1 cellular context compared by ENCODE assay signal in genomic region chr22:21001601-21002325, GRCh38.
TF ChIP-seq lines count a peak whose summit lies in the region.

Gene THAP7 (minus strand): TSS chr22:21002118. CDS start chr22:21001911, 207 bp downstream.

TF ChIP-seq in HepG2, 621 proteins besides CTCF, POLR2A, EP300 and RAD21 (continued from another document and continues in another):
- TF ChIP-seq, protein P1, sequence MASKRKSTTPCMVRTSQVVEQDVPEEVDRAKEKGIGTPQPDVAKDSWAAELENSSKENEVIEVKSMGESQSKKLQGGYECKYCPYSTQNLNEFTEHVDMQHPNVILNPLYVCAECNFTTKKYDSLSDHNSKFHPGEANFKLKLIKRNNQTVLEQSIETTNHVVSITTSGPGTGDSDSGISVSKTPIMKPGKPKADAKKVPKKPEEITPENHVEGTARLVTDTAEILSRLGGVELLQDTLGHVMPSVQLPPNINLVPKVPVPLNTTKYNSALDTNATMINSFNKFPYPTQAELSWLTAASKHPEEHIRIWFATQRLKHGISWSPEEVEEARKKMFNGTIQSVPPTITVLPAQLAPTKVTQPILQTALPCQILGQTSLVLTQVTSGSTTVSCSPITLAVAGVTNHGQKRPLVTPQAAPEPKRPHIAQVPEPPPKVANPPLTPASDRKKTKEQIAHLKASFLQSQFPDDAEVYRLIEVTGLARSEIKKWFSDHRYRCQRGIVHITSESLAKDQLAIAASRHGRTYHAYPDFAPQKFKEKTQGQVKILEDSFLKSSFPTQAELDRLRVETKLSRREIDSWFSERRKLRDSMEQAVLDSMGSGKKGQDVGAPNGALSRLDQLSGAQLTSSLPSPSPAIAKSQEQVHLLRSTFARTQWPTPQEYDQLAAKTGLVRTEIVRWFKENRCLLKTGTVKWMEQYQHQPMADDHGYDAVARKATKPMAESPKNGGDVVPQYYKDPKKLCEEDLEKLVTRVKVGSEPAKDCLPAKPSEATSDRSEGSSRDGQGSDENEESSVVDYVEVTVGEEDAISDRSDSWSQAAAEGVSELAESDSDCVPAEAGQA (IDR thresholded peaks at IDR 0.05; ENCODE audit: low read depth) = peak; percentile 49; the same call in 1 of the 2 replicates
- TF ChIP-seq, protein P1 (CRISPR knock-in tag; IDR thresholded peaks at IDR 0.05; ENCODE audit: borderline replicate concordance) = no peak; the same call in 1 of the 2 replicates
- peak; percentile 14 for TF ChIP-seq ZEB1 (IDR thresholded peaks at IDR 0.05; ENCODE audit: insufficient replicate concordance, low read depth)
- no peak for TF ChIP-seq ARID2 (CRISPR knock-in tag; IDR thresholded peaks at IDR 0.05; ENCODE audit: borderline replicate concordance)
- TF ChIP-seq, protein P2, sequence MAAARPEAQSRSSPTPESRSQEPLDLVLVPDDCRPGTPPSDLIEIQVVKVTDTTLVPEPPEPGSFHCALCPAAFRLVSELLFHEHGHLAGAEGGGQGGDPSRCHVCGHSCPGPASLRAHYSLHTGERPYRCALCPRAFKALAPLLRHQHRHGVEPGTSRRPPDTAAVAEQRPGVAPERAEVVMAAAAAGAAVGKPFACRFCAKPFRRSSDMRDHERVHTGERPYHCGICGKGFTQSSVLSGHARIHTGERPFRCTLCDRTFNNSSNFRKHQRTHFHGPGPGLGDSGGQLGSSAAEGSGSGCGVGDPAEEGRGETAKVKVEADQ (CRISPR knock-in tag; IDR thresholded peaks at IDR 0.05; ENCODE audit: borderline replicate concordance) = peak; percentile 60; the same call in 1 of the 2 replicates
- TF ChIP-seq, protein P3, sequence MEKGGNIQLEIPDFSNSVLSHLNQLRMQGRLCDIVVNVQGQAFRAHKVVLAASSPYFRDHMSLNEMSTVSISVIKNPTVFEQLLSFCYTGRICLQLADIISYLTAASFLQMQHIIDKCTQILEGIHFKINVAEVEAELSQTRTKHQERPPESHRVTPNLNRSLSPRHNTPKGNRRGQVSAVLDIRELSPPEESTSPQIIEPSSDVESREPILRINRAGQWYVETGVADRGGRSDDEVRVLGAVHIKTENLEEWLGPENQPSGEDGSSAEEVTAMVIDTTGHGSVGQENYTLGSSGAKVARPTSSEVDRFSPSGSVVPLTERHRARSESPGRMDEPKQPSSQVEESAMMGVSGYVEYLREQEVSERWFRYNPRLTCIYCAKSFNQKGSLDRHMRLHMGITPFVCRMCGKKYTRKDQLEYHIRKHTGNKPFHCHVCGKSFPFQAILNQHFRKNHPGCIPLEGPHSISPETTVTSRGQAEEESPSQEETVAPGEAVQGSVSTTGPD (CRISPR knock-in tag; IDR thresholded peaks at IDR 0.05) = no peak
- peak; percentile 77 for TF ChIP-seq SP4 (CRISPR knock-in tag; IDR thresholded peaks at IDR 0.05)
- peak; percentile 49 for TF ChIP-seq GATAD2A (CRISPR knock-in tag; IDR thresholded peaks at IDR 0.05)
- TF ChIP-seq ZBTB21 (CRISPR knock-in tag; IDR thresholded peaks at IDR 0.05) = no peak
- TF ChIP-seq HOXA7 (CRISPR knock-in tag; IDR thresholded peaks at IDR 0.05) = no peak
- peak; percentile 49 for TF ChIP-seq RBM39 (IDR thresholded peaks at IDR 0.05; ENCODE audit: low read depth, low read length, poor library complexity, severe bottlenecking)
- TF ChIP-seq ZNF768 (CRISPR knock-in tag; IDR thresholded peaks at IDR 0.05) = peak; percentile 46
- TF ChIP-seq DNMT1 (CRISPR knock-in tag; IDR thresholded peaks at IDR 0.05) = no peak
- TF ChIP-seq, protein P4, sequence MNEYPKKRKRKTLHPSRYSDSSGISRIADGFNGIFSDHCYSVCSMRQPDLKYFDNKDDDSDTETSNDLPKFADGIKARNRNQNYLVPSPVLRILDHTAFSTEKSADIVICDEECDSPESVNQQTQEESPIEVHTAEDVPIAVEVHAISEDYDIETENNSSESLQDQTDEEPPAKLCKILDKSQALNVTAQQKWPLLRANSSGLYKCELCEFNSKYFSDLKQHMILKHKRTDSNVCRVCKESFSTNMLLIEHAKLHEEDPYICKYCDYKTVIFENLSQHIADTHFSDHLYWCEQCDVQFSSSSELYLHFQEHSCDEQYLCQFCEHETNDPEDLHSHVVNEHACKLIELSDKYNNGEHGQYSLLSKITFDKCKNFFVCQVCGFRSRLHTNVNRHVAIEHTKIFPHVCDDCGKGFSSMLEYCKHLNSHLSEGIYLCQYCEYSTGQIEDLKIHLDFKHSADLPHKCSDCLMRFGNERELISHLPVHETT (CRISPR knock-in tag; conservative IDR thresholded peaks at IDR 0.05) = no peak
- 0 out of 2 replicates have a peak, but pooled peaks have one; percentile 44 for TF ChIP-seq ZNF235 (CRISPR knock-in tag; IDR thresholded peaks at IDR 0.05; ENCODE audit: borderline replicate concordance)
- peak; percentile 78; the same call in 1 of the 2 replicates for TF ChIP-seq ZFYVE20 (CRISPR knock-in tag; IDR thresholded peaks at IDR 0.05; ENCODE audit: borderline replicate concordance, low read depth)
- peak; percentile 75; the same call in 1 of the 2 replicates for TF ChIP-seq ZNF431 (CRISPR knock-in tag; IDR thresholded peaks at IDR 0.05; ENCODE audit: borderline replicate concordance, low read depth)
- peak; percentile 15; the same call in 1 of the 2 replicates for TF ChIP-seq SRF (IDR thresholded peaks at IDR 0.05; ENCODE audit: low read depth, low read length)
- TF ChIP-seq RBFOX2 (IDR thresholded peaks at IDR 0.05; ENCODE audit: low read depth, low read length) = peak; percentile 95
- TF ChIP-seq ZNF619 (CRISPR knock-in tag; IDR thresholded peaks at IDR 0.05) = no peak
- TF ChIP-seq KLF11 (CRISPR knock-in tag; IDR thresholded peaks at IDR 0.05) = peak; percentile 94
- peak; percentile 68; the same call in 1 of the 2 replicates for TF ChIP-seq CAMTA2 (CRISPR knock-in tag; IDR thresholded peaks at IDR 0.05; ENCODE audit: borderline replicate concordance)
- TF ChIP-seq ZNF740 (CRISPR knock-in tag; IDR thresholded peaks at IDR 0.05) = no peak
- TF ChIP-seq, protein P5, sequence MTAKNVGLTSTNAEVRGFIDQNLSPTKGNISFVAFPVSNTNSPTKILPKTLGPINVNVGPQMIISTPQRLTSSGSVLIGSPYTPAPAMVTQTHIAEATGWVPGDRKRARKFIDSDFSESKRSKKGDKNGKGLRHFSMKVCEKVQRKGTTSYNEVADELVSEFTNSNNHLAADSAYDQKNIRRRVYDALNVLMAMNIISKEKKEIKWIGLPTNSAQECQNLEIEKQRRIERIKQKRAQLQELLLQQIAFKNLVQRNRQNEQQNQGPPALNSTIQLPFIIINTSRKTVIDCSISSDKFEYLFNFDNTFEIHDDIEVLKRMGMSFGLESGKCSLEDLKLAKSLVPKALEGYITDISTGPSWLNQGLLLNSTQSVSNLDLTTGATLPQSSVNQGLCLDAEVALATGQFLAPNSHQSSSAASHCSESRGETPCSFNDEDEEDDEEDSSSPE (CRISPR knock-in tag; IDR thresholded peaks at IDR 0.05) = peak; percentile 95
- TF ChIP-seq MAFG (CRISPR knock-in tag; IDR thresholded peaks at IDR 0.05) = 0 out of 2 replicates have a peak, but pooled peaks have one; percentile 6
- no peak for TF ChIP-seq NFIB (CRISPR knock-in tag; IDR thresholded peaks at IDR 0.05; ENCODE audit: borderline replicate concordance)
- 0 out of 2 replicates have a peak, but pooled peaks have one; percentile 52 for TF ChIP-seq DNMT3B (CRISPR knock-in tag; conservative IDR thresholded peaks at IDR 0.05)
- TF ChIP-seq FOXC1 (CRISPR knock-in tag; IDR thresholded peaks at IDR 0.05; ENCODE audit: borderline replicate concordance) = peak; percentile 97
- TF ChIP-seq, protein P6, sequence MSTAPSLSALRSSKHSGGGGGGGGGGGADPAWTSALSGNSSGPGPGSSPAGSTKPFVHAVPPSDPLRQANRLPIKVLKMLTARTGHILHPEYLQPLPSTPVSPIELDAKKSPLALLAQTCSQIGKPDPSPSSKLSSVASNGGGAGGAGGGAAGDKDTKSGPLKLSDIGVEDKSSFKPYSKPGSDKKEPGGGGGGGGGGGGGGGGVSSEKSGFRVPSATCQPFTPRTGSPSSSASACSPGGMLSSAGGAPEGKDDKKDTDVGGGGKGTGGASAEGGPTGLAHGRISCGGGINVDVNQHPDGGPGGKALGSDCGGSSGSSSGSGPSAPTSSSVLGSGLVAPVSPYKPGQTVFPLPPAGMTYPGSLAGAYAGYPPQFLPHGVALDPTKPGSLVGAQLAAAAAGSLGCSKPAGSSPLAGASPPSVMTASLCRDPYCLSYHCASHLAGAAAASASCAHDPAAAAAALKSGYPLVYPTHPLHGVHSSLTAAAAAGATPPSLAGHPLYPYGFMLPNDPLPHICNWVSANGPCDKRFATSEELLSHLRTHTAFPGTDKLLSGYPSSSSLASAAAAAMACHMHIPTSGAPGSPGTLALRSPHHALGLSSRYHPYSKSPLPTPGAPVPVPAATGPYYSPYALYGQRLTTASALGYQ (CRISPR knock-in tag; IDR thresholded peaks at IDR 0.05) = 0 out of 2 replicates have a peak, but pooled peaks have one; percentile 41
- no peak for TF ChIP-seq ZNF44 (CRISPR knock-in tag; IDR thresholded peaks at IDR 0.05)
- TF ChIP-seq THYN1 (CRISPR knock-in tag; IDR thresholded peaks at IDR 0.05; ENCODE audit: borderline replicate concordance, low read depth) = no peak
- TF ChIP-seq ZSCAN29 (CRISPR knock-in tag; conservative IDR thresholded peaks at IDR 0.05) = no peak; the same call in 1 of the 2 replicates
- no peak for TF ChIP-seq ZBTB7B (CRISPR knock-in tag; IDR thresholded peaks at IDR 0.05)
- TF ChIP-seq GABPA (IDR thresholded peaks at IDR 0.05; ENCODE audit: low read depth, low read length) = peak; percentile 69
- peak; percentile 92 for TF ChIP-seq GABPA (CRISPR knock-in tag; IDR thresholded peaks at IDR 0.05; ENCODE audit: low read depth)
- TF ChIP-seq, protein P7, sequence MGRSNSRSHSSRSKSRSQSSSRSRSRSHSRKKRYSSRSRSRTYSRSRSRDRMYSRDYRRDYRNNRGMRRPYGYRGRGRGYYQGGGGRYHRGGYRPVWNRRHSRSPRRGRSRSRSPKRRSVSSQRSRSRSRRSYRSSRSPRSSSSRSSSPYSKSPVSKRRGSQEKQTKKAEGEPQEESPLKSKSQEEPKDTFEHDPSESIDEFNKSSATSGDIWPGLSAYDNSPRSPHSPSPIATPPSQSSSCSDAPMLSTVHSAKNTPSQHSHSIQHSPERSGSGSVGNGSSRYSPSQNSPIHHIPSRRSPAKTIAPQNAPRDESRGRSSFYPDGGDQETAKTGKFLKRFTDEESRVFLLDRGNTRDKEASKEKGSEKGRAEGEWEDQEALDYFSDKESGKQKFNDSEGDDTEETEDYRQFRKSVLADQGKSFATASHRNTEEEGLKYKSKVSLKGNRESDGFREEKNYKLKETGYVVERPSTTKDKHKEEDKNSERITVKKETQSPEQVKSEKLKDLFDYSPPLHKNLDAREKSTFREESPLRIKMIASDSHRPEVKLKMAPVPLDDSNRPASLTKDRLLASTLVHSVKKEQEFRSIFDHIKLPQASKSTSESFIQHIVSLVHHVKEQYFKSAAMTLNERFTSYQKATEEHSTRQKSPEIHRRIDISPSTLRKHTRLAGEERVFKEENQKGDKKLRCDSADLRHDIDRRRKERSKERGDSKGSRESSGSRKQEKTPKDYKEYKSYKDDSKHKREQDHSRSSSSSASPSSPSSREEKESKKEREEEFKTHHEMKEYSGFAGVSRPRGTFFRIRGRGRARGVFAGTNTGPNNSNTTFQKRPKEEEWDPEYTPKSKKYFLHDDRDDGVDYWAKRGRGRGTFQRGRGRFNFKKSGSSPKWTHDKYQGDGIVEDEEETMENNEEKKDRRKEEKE (IDR thresholded peaks at IDR 0.05) = no peak
- TF ChIP-seq, protein P8, sequence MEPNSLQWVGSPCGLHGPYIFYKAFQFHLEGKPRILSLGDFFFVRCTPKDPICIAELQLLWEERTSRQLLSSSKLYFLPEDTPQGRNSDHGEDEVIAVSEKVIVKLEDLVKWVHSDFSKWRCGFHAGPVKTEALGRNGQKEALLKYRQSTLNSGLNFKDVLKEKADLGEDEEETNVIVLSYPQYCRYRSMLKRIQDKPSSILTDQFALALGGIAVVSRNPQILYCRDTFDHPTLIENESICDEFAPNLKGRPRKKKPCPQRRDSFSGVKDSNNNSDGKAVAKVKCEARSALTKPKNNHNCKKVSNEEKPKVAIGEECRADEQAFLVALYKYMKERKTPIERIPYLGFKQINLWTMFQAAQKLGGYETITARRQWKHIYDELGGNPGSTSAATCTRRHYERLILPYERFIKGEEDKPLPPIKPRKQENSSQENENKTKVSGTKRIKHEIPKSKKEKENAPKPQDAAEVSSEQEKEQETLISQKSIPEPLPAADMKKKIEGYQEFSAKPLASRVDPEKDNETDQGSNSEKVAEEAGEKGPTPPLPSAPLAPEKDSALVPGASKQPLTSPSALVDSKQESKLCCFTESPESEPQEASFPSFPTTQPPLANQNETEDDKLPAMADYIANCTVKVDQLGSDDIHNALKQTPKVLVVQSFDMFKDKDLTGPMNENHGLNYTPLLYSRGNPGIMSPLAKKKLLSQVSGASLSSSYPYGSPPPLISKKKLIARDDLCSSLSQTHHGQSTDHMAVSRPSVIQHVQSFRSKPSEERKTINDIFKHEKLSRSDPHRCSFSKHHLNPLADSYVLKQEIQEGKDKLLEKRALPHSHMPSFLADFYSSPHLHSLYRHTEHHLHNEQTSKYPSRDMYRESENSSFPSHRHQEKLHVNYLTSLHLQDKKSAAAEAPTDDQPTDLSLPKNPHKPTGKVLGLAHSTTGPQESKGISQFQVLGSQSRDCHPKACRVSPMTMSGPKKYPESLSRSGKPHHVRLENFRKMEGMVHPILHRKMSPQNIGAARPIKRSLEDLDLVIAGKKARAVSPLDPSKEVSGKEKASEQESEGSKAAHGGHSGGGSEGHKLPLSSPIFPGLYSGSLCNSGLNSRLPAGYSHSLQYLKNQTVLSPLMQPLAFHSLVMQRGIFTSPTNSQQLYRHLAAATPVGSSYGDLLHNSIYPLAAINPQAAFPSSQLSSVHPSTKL (CRISPR knock-in tag; IDR thresholded peaks at IDR 0.05) = peak; percentile 63
- TF ChIP-seq FOXM1 (CRISPR knock-in tag; IDR thresholded peaks at IDR 0.05) = no peak
- 0 out of 2 replicates have a peak, but pooled peaks have one; percentile 12 for TF ChIP-seq GTF3A (CRISPR knock-in tag; conservative IDR thresholded peaks at IDR 0.05)
- no peak for TF ChIP-seq U2AF2 (IDR thresholded peaks at IDR 0.05; ENCODE audit: low read depth, low read length)
- TF ChIP-seq SNAI1 (CRISPR knock-in tag; IDR thresholded peaks at IDR 0.05; ENCODE audit: borderline replicate concordance) = peak; percentile 95
- no peak; the same call in 1 of the 2 replicates for TF ChIP-seq TSC22D2 (CRISPR knock-in tag; IDR thresholded peaks at IDR 0.05; ENCODE audit: borderline replicate concordance)
- peak; percentile 46; the same call in 1 of the 2 replicates for TF ChIP-seq FOSL2 (CRISPR knock-in tag; IDR thresholded peaks at IDR 0.05)
